ENCODE assay signal across 12 cellular contexts in genomic region chr10:33421789-33422188, GRCh38.
DNase-seq lines count a peak whose midpoint lies in the region; TF ChIP-seq lines count a peak whose summit lies in the region.
"Had no signal": no experiment of that assay in that cellular context is flagged by ENCODE, and none has a peak within 500 bp of the region (broad histone marks: within the 10 kb centered on the region; RNA-seq: fewer than 3 reads in every experiment).

No MANE protein-coding gene starts in this region.

- no peaks in the 10 kb centered on the region for H3K9me3 Mint-ChIP-seq in activated CD4-positive, alpha-beta memory T cell treated with anti-CD3 and anti-CD28 coated beads, Interleukin-2, amount 10 ng/mL, durations not matched to agents 7 days and 5 days
- no peaks in the 10 kb centered on the region for H3K9me3 Mint-ChIP-seq in Calu3 (ENCODE audit: low read depth, unreplicated experiment)

- H3K27ac Mint-ChIP-seq in activated CD4-positive, alpha-beta memory T cell treated with anti-CD3 and anti-CD28 coated beads, Interleukin-2, amount 10 ng/mL, durations not matched to agents 7 days and 5 days, result no peak overlapping the region
- H3K27ac Mint-ChIP-seq in Calu3 (ENCODE audit: unreplicated experiment), result no peak overlapping the region

- intact Hi-C loops in Calu3 (cut with micrococcal nuclease; ENCODE audit: unreplicated experiment), result no loop called here

- no TSS peak for BruUV-seq in Calu3 (replicated peaks; lab: Mats Ljungman, UMichigan)

- CTCF ChIA-PET in activated CD4-positive, alpha-beta memory T cell treated with anti-CD3 and anti-CD28 coated beads, Interleukin-2, amount 10 ng/mL, durations not matched to agents 7 days and 5 days (lab: Charles Lee), result no interaction called here
- CTCF ChIA-PET in Calu3 (lab: Charles Lee), result no interaction called here

- POLR2A ChIA-PET in activated CD4-positive, alpha-beta memory T cell treated with anti-CD3 and anti-CD28 coated beads, Interleukin-2, amount 10 ng/mL, durations not matched to agents 7 days and 5 days (lab: Charles Lee), result no interaction called here

- H3K36me3 Mint-ChIP-seq in activated CD4-positive, alpha-beta memory T cell treated with anti-CD3 and anti-CD28 coated beads, Interleukin-2, amount 10 ng/mL, durations not matched to agents 7 days and 5 days (ENCODE audit: low read depth), result no peaks in the 10 kb centered on the region
- H3K36me3 Mint-ChIP-seq in Calu3 (ENCODE audit: insufficient read depth, unreplicated experiment), result no peaks in the 10 kb centered on the region

- DNase-seq in AG10803 (ENCODE audit: low read depth) (peak; percentile 95), RKO (ENCODE audit: low spot score) (peak; percentile 31), fibroblast of mammary gland (ENCODE audit: low read depth) (peak; percentile 95), occipital lobe (lab: John Stamatoyannopoulos, UW) (peak; percentile 14), OCI-M1 (lab: John Stamatoyannopoulos, UW) (no peak), Calu3 (no peak)
- DNase-seq in activated CD4-positive, alpha-beta memory T cell treated with anti-CD3 and anti-CD28 coated beads, Interleukin-2, amount 10 ng/mL, durations not matched to agents 7 days and 5 days, result no peak
- no peak for DNase-seq in activated effector memory CD4-positive, alpha-beta T cell treated with Interleukin-2 at 50 U/mL for 16 hours
- DNase-seq: activated CD4-positive, CD25-positive, alpha-beta regulatory T cell treated with anti-CD3 and anti-CD28 coated beads, Interleukin-2, amount 50 U/mL, for 72 hours; amygdala; Caco-2; stimulated activated naive CD4-positive, alpha-beta T cell had no signal

- H3K4me3 Mint-ChIP-seq in activated CD4-positive, alpha-beta memory T cell treated with anti-CD3 and anti-CD28 coated beads, Interleukin-2, amount 10 ng/mL, durations not matched to agents 7 days and 5 days, result no peak overlapping the region
- H3K4me3 Mint-ChIP-seq in Calu3 (ENCODE audit: low read depth, unreplicated experiment), result no peak overlapping the region

- H3K27me3 Mint-ChIP-seq in activated CD4-positive, alpha-beta memory T cell treated with anti-CD3 and anti-CD28 coated beads, Interleukin-2, amount 10 ng/mL, durations not matched to agents 7 days and 5 days, result peaks cover 11% of the 10 kb centered on the region
- no peaks in the 10 kb centered on the region for H3K27me3 Mint-ChIP-seq in Calu3 (ENCODE audit: unreplicated experiment)

- H3K4me1 Mint-ChIP-seq in activated CD4-positive, alpha-beta memory T cell treated with anti-CD3 and anti-CD28 coated beads, Interleukin-2, amount 10 ng/mL, durations not matched to agents 7 days and 5 days, result no peaks in the 10 kb centered on the region
- H3K4me1 Mint-ChIP-seq in Calu3 (ENCODE audit: low read depth, unreplicated experiment), result peaks cover 9% of the 10 kb centered on the region

- TF ChIP-seq CTCF in AG10803 (conservative IDR thresholded peaks at IDR 0.05; ENCODE audit: low read length) (no peak), fibroblast of mammary gland (conservative IDR thresholded peaks at IDR 0.05; ENCODE audit: control insufficient read depth, insufficient read depth, low read depth, low read length) (no peak), Calu3 (IDR thresholded peaks at IDR 0.05; ENCODE audit: unreplicated experiment) (no peak)

- H3K4me3 ChIP-seq in AG10803 (ENCODE audit: low read length) (no peak overlapping the region), fibroblast of mammary gland (ENCODE audit: control insufficient read depth, low read depth, low read length) (no peak overlapping the region)

Comparison
In these comparisons a context has a peak if more than half of its experiments do, and no peak if none do; other contexts are left out.
1. DNase-seq: peak in AG10803 (single experiment), RKO (single experiment), fibroblast of mammary gland (single experiment) and occipital lobe (single experiment); none in activated CD4-positive, alpha-beta memory T cell treated with anti-CD3 and anti-CD28 coated beads, Interleukin-2, amount 10 ng/mL, durations not matched to agents 7 days and 5 days (single experiment), activated effector memory CD4-positive, alpha-beta T cell treated with Interleukin-2 at 50 U/mL for 16 hours (single experiment), OCI-M1 (single experiment) and Calu3 (single experiment).